ENCODE assay signal across 8 cellular contexts in genomic region chr17:31509095-31509804, GRCh38.
DNase-seq lines count a peak whose midpoint lies in the region; ATAC-seq and TF ChIP-seq lines count a peak whose summit lies in the region.

No MANE protein-coding gene starts in this region.

- peak overlapping the region; percentile 72 for H3K27ac ChIP-seq in CD4-positive, alpha-beta memory T cell (ENCODE audit: low read depth, low read length)
- peak overlapping the region; percentile 16 to 39 for H3K27ac ChIP-seq in left lung

- peaks cover 36 to 72% (median 52%) of the 10 kb centered on the region in 4 donors for H3K4me1 Mint-ChIP-seq in CD4-positive, alpha-beta memory T cell

- POLR2A ChIA-PET in CD4-positive, alpha-beta memory T cell (lab: Charles Lee; ENCODE audit: partially characterized antibody), result interaction anchor here (0.8 to 11.1 kb wide), 11 partner anchors 11 to 685 kb away, joined by 3 to 332 read pairs (median 4); partner anchors contain the start of gene CRLF3

- peaks cover 58% of the 10 kb centered on the region for H3K4me1 ChIP-seq in CD4-positive, alpha-beta memory T cell (ENCODE audit: insufficient read depth, low read length)
- peaks cover 0 to 21% of the 10 kb centered on the region in 2 donors for H3K4me1 ChIP-seq in left lung

- H3K27ac Mint-ChIP-seq in CD4-positive, alpha-beta memory T cell, result peak overlapping the region; percentile 95 to 99 (median 98)

- peak overlapping the region; percentile 42 to 72 for H3K4me3 ChIP-seq in CD4-positive, alpha-beta memory T cell (ENCODE audit: low read length in 2 of 2)
- H3K4me3 ChIP-seq in WI38 (ENCODE audit: low read depth, low read length), result 0 out of 2 replicates have a peak overlapping the region, but pooled peaks have one; percentile 9
- H3K4me3 ChIP-seq in left lung, result peak overlapping the region in 1 of 2 donors; percentile 0

- H3K4me3 Mint-ChIP-seq in CD4-positive, alpha-beta memory T cell, result peak overlapping the region; percentile 87 to 98 (median 94)

- no peak for DNase-seq in CD4-positive, alpha-beta memory T cell
- no peak for DNase-seq in left lung
- no peak for DNase-seq in NCI-H748 treated with DMSO at 0.1 percent for 48 hours (lab: John Stamatoyannopoulos, UW)
- DNase-seq in GOT3 (lab: John Stamatoyannopoulos, UW), result no peak
- no peak for DNase-seq in NCI-H1417 (lab: John Stamatoyannopoulos, UW)
- no peak for DNase-seq in left colon

- CTCF ChIA-PET in CD4-positive, alpha-beta memory T cell (lab: Charles Lee; ENCODE audit: partially characterized antibody), result interaction anchor here (0.6 to 5.4 kb wide), 18 partner anchors 10 to 333 kb away, joined by 3 to 51 read pairs (median 4); no protein-coding TSS in a partner anchor

- H3K27me3 Mint-ChIP-seq in CD4-positive, alpha-beta memory T cell, result no peaks in the 10 kb centered on the region

- ATAC-seq in GM21737 (IDR thresholded peaks at IDR 0.05; ENCODE audit: unreplicated experiment), result peak; percentile 15
- ATAC-seq in left lung, result no peak
- no peak for ATAC-seq in left colon

- TF ChIP-seq CTCF in WI38 (IDR thresholded peaks at IDR 0.05; ENCODE audit: low read depth, low read length) (no peak), left lung (IDR thresholded peaks at IDR 0.05) (no peak)

- intact Hi-C loops in CD4-positive, alpha-beta memory T cell (cut with micrococcal nuclease), result loop anchor here (2.0 to 5.0 kb wide), 2 partner anchors 16 to 122 kb away; no protein-coding TSS in a partner anchor
- intact Hi-C loops in left lung (cut with DNase I), result no loop called here
- intact Hi-C loops in left colon (cut with DNase I, micrococcal nuclease), result no loop called here

- H3K9me3 ChIP-seq in CD4-positive, alpha-beta memory T cell (ENCODE audit: control insufficient read depth in 1 of 2, low read length in 2 of 2), result no peaks in the 10 kb centered on the region
- H3K9me3 ChIP-seq in left lung, result no peaks in the 10 kb centered on the region

- no peaks in the 10 kb centered on the region for H3K27me3 ChIP-seq in CD4-positive, alpha-beta memory T cell (ENCODE audit: insufficient read depth, low read length)
- no peaks in the 10 kb centered on the region for H3K27me3 ChIP-seq in left lung

- no peaks in the 10 kb centered on the region for H3K9me3 Mint-ChIP-seq in CD4-positive, alpha-beta memory T cell

- H3K36me3 Mint-ChIP-seq in CD4-positive, alpha-beta memory T cell, result peaks cover 0 to 4% of the 10 kb centered on the region in 2 donors

- H3K36me3 ChIP-seq in CD4-positive, alpha-beta memory T cell (ENCODE audit: insufficient read depth, low read length), result no peaks in the 10 kb centered on the region
- H3K36me3 ChIP-seq in left lung, result no peaks in the 10 kb centered on the region
